ENCODE assay signal across 8 cellular contexts in the genomic region with DNA sequence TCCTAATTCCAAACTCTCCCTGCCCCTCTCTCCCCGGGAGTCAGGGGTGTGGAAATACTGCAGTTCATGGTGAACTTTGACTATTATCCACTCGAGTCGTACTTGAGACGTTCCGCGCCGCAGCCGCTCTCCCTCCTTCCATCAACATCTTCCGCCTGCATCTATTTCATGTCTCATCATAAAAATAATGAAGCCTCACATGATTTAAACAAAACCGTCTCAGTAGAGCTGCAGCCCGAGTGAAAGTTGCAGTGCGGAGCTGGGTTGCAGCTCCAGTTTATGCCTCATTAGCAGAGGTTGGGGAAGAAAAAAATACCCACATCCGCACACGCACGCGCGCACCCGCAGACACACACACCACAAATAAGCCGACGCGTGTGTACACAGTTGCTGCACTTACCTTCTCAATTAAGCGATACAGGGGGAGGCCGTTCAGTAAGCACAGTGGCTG. TPM values are rescaled to one million over a fixed set of nuclear protein-coding genes. Genes with fewer than 3 reads are reported as not detected.
DNase-seq lines count a peak whose midpoint lies in the region; ATAC-seq and TF ChIP-seq lines count a peak whose summit lies in the region.

No MANE protein-coding gene starts in this region.

- H4K20me1 ChIP-seq in PC-9 (ENCODE audit: insufficient read depth) = no peaks in the 10 kb centered on the region

- H3K27me3 ChIP-seq in PC-9 (ENCODE audit: insufficient read depth, low read depth) = no peaks in the 10 kb centered on the region

- ATAC-seq in GM21515 (IDR thresholded peaks at IDR 0.05; ENCODE audit: unreplicated experiment) = no peak

- POLR2A ChIA-PET in PC-9 (lab: Charles Lee; ENCODE audit: unreplicated experiment) = no interaction called here

- no peaks in the 10 kb centered on the region for H3K9me3 ChIP-seq in PC-9 (ENCODE audit: insufficient read depth, low read depth)

- H3K4me1 ChIP-seq in PC-9 (replicated peaks; ENCODE audit: insufficient read depth) = no peaks in the 10 kb centered on the region

- no peak for TF ChIP-seq CTCF in PC-9 (conservative IDR thresholded peaks at IDR 0.05)

- BruUV-seq in PC-9 (replicated peaks; lab: Mats Ljungman, UMichigan) = no TSS peak

- H3K27ac ChIP-seq in PC-9 = no peak overlapping the region

- no peaks in the 10 kb centered on the region for H3K9me2 ChIP-seq in PC-9 (ENCODE audit: insufficient read depth)

- H3K36me3 ChIP-seq in PC-9 (ENCODE audit: low read depth) = no peaks in the 10 kb centered on the region

- DNase-seq in NCI-H2107 treated with DMSO at 0.1 percent for 48 hours (lab: John Stamatoyannopoulos, UW; ENCODE audit: unreplicated experiment) = peak; percentile 81
- DNase-seq in NCI-H2107 (lab: John Stamatoyannopoulos, UW) = no peak
- DNase-seq in PC-9 = peak in 1 of 2 experiments; percentile 17
- peak; percentile 14 for DNase-seq in glomerular visceral epithelial cell (ENCODE audit: extremely low spot score)
- DNase-seq in retina = peak; percentile 74
- no peak for DNase-seq in germinal center (ENCODE audit: low spot score)
- no peak for DNase-seq in SKM-1 treated with dmso at 0.1 percent for 144 hours (lab: John Stamatoyannopoulos, UW; ENCODE audit: unreplicated experiment)

- CTCF ChIA-PET in PC-9 (lab: Charles Lee) = no interaction called here

- peak overlapping the region; percentile 82 for H3K4me2 ChIP-seq in PC-9

- intact Hi-C loops in PC-9 (cut with micrococcal nuclease; ENCODE audit: unreplicated experiment) = no loop called here

- H2AFZ ChIP-seq in PC-9 = peak overlapping the region; percentile 72; the same call in 1 of the 2 replicates

- H3K4me3 ChIP-seq in PC-9 = peak overlapping the region; percentile 50

- no peaks in the 10 kb centered on the region for H3K79me2 ChIP-seq in PC-9 (ENCODE audit: low read depth)

- no peaks in the 10 kb centered on the region for H3F3A ChIP-seq in PC-9 (ENCODE audit: insufficient read depth, low read depth)

RNA-seq across cellular contexts. Expression of gene LMO3, which starts 0.3 kb away (rescaled TPM):
- total RNA-seq in PC-9 (2021) = not detected in 2 replicates

Comparison
In these comparisons a context has a peak if more than half of its experiments do, and no peak if none do; other contexts are left out.
1. DNase-seq: peak in NCI-H2107 treated with DMSO at 0.1 percent for 48 hours (single experiment), glomerular visceral epithelial cell (single experiment) and retina (single experiment); none in NCI-H2107 (single experiment), germinal center (single experiment) and SKM-1 treated with dmso at 0.1 percent for 144 hours (single experiment).